In genomic region chr11:82832983-82833382, GRCh38 we compare ENCODE assay signal across 1 cellular context.
TF ChIP-seq lines count a peak whose summit lies in the region.

No MANE protein-coding gene starts in this region.

TF ChIP-seq in K562, 482 proteins besides CTCF, POLR2A, EP300 and RAD21 (continued from another document):
- peak in 1 of 2 experiments; percentile 74; a peak in 2 of 4 replicates for TF ChIP-seq ZMIZ1 (IDR thresholded peaks at IDR 0.05; ENCODE audit: low read depth in 2 of 2, low read length in 2 of 2)
- no peak for TF ChIP-seq MLLT1 (IDR thresholded peaks at IDR 0.05)
- TF ChIP-seq MTA1 (IDR thresholded peaks at IDR 0.05; ENCODE audit: borderline replicate concordance): peak; percentile 59; the same call in 1 of the 2 replicates
- peak; percentile 76; the same call in 1 of the 2 replicates for TF ChIP-seq POLR2AphosphoS5 (IDR thresholded peaks at IDR 0.05; ENCODE audit: control insufficient read depth, insufficient read depth, low read depth, low read length)
- no peak for TF ChIP-seq BRD4 (IDR thresholded peaks at IDR 0.05)
- TF ChIP-seq TAL1 (IDR thresholded peaks at IDR 0.05): peak; percentile 93
- TF ChIP-seq NFE2 (IDR thresholded peaks at IDR 0.05; ENCODE audit: low read depth): peak; percentile 58; the same call in 1 of the 2 replicates
- peak; percentile 43 to 58; a peak in 2 of 4 replicates for TF ChIP-seq KDM1A (IDR thresholded peaks at IDR 0.05)
- peak; percentile 90 for TF ChIP-seq SMARCA4 (IDR thresholded peaks at IDR 0.05)
- peak; percentile 34; the same call in 1 of the 2 replicates for TF ChIP-seq CREM (IDR thresholded peaks at IDR 0.05; ENCODE audit: low read depth)
- TF ChIP-seq TBL1XR1 (IDR thresholded peaks at IDR 0.05; ENCODE audit: low read length in 2 of 2): peak in 1 of 2 experiments; percentile 26; a peak in 1 of 4 replicates
- TF ChIP-seq FOSL1 (tag; conservative IDR thresholded peaks at IDR 0.05): peak; percentile 74
- TF ChIP-seq ZNF766 (CRISPR knock-in tag; conservative IDR thresholded peaks at IDR 0.05): 0 out of 2 replicates have a peak, but pooled peaks have one; percentile 24
- peak in 1 of 2 experiments; percentile 27 for TF ChIP-seq NCOA2 (IDR thresholded peaks at IDR 0.05; ENCODE audit: partially characterized antibody in 2 of 2)
- TF ChIP-seq NFIC (IDR thresholded peaks at IDR 0.05): peak; percentile 66
- TF ChIP-seq GATA2 (CRISPR knock-in tag; IDR thresholded peaks at IDR 0.05): peak; percentile 89
- peak; percentile 96 for TF ChIP-seq TEAD4 (IDR thresholded peaks at IDR 0.05; ENCODE audit: low read length)
- no peak for TF ChIP-seq TEAD4 (CRISPR knock-in tag; IDR thresholded peaks at IDR 0.05; ENCODE audit: borderline replicate concordance)
- peak; percentile 39; the same call in 1 of the 2 replicates for TF ChIP-seq ADNP (tag; IDR thresholded peaks at IDR 0.05)
- TF ChIP-seq KHSRP (IDR thresholded peaks at IDR 0.05): peak; percentile 41; the same call in 1 of the 2 replicates
- peak; percentile 84 for TF ChIP-seq SMARCE1 (IDR thresholded peaks at IDR 0.05)
- TF ChIP-seq ZBED1 (IDR thresholded peaks at IDR 0.05): no peak
- TF ChIP-seq JUNB (CRISPR knock-in tag; conservative IDR thresholded peaks at IDR 0.05): no peak
- peak; percentile 84 for TF ChIP-seq NCOR1 (IDR thresholded peaks at IDR 0.05)
- peak; percentile 19; the same call in 1 of the 2 replicates for TF ChIP-seq PHB2 (IDR thresholded peaks at IDR 0.05; ENCODE audit: low read depth)
- peak; percentile 66; the same call in 1 of the 2 replicates for TF ChIP-seq SMARCC2 (IDR thresholded peaks at IDR 0.05; ENCODE audit: low read depth)
- TF ChIP-seq JUND (IDR thresholded peaks at IDR 0.05; ENCODE audit: borderline replicate concordance, low read depth, low read length): peak; percentile 41; the same call in 1 of the 2 replicates
- TF ChIP-seq JUND (tag; IDR thresholded peaks at IDR 0.05; ENCODE audit: borderline replicate concordance, low read depth, low read length): peak; percentile 27; the same call in 1 of the 3 replicates
- peak; percentile 71; the same call in 1 of the 2 replicates for TF ChIP-seq STAT5A (IDR thresholded peaks at IDR 0.05; ENCODE audit: borderline replicate concordance, low read length)
- peak; percentile 75 for TF ChIP-seq PKNOX1 (IDR thresholded peaks at IDR 0.05)
- 0 out of 2 replicates have a peak, but pooled peaks have one; percentile 37 for TF ChIP-seq MAFG (tag; conservative IDR thresholded peaks at IDR 0.05)
- TF ChIP-seq MEIS2 (IDR thresholded peaks at IDR 0.05; ENCODE audit: partially characterized antibody): peak; percentile 94
- TF ChIP-seq SOX6 (IDR thresholded peaks at IDR 0.05): peak; percentile 85
- TF ChIP-seq CC2D1A (IDR thresholded peaks at IDR 0.05): no peak
- peak; percentile 75; the same call in 1 of the 2 replicates for TF ChIP-seq PYGO2 (tag; IDR thresholded peaks at IDR 0.05)
- TF ChIP-seq TARDBP (IDR thresholded peaks at IDR 0.05): no peak
- TF ChIP-seq ELF4 (CRISPR knock-in tag; IDR thresholded peaks at IDR 0.05): 0 out of 2 replicates have a peak, but pooled peaks have one; percentile 31
- TF ChIP-seq MTA2 (IDR thresholded peaks at IDR 0.05; ENCODE audit: low read depth): peak; percentile 88
- TF ChIP-seq CGGBP1 (CRISPR knock-in tag; IDR thresholded peaks at IDR 0.05): no peak
- no peak for TF ChIP-seq TCF15 (CRISPR knock-in tag; IDR thresholded peaks at IDR 0.05)
- TF ChIP-seq ARID1B (IDR thresholded peaks at IDR 0.05): peak; percentile 95
- TF ChIP-seq HEY1 (CRISPR knock-in tag; IDR thresholded peaks at IDR 0.05; ENCODE audit: borderline replicate concordance): peak; percentile 80; the same call in 1 of the 2 replicates
- peak; percentile 89 for TF ChIP-seq PML (IDR thresholded peaks at IDR 0.05; ENCODE audit: low read length)
- TF ChIP-seq GABPA (tag; conservative IDR thresholded peaks at IDR 0.05; ENCODE audit: low read depth): no peak
- no peak for TF ChIP-seq CBX3 (IDR thresholded peaks at IDR 0.05; ENCODE audit: borderline replicate concordance in 1 of 2, low read length in 2 of 2)
- no peak for TF ChIP-seq KAT2B (IDR thresholded peaks at IDR 0.05; ENCODE audit: low read depth, low read length)
- TF ChIP-seq ZEB2 (IDR thresholded peaks at IDR 0.05): peak; percentile 93
- peak; percentile 66; the same call in 1 of the 2 replicates for TF ChIP-seq HDAC2 (IDR thresholded peaks at IDR 0.05)
- TF ChIP-seq CXXC5 (CRISPR knock-in tag; IDR thresholded peaks at IDR 0.05): peak; percentile 73
- TF ChIP-seq ZKSCAN8 (CRISPR knock-in tag; IDR thresholded peaks at IDR 0.05): peak; percentile 99
- no peak for TF ChIP-seq GMEB1 (CRISPR knock-in tag; IDR thresholded peaks at IDR 0.05)
- TF ChIP-seq UBTF (IDR thresholded peaks at IDR 0.05; ENCODE audit: borderline replicate concordance in 1 of 2, low read depth in 2 of 2, low read length in 2 of 2): no peak
- TF ChIP-seq ZNF197 (CRISPR knock-in tag; IDR thresholded peaks at IDR 0.05; ENCODE audit: low read depth): no peak
- TF ChIP-seq TRIM24 (IDR thresholded peaks at IDR 0.05): peak; percentile 75 to 88
- TF ChIP-seq TCF3 (CRISPR knock-in tag; IDR thresholded peaks at IDR 0.05): peak; percentile 90
- TF ChIP-seq ETV1 (tag; conservative IDR thresholded peaks at IDR 0.05; ENCODE audit: low read depth): no peak
- peak; percentile 94 for TF ChIP-seq CTBP1 (IDR thresholded peaks at IDR 0.05; ENCODE audit: borderline replicate concordance)
- TF ChIP-seq HDGF (IDR thresholded peaks at IDR 0.05): no peak
- no peak for TF ChIP-seq PBX2 (CRISPR knock-in tag; IDR thresholded peaks at IDR 0.05; ENCODE audit: low read depth)
- TF ChIP-seq PBX2 (tag; conservative IDR thresholded peaks at IDR 0.05; ENCODE audit: low read depth): peak; percentile 95
- 0 out of 2 replicates have a peak, but pooled peaks have one; percentile 43 for TF ChIP-seq HES1 (IDR thresholded peaks at IDR 0.05; ENCODE audit: low read depth)
- no peak for TF ChIP-seq ZNF764 (CRISPR knock-in tag; IDR thresholded peaks at IDR 0.05; ENCODE audit: low read depth)
- TF ChIP-seq KDM5B (IDR thresholded peaks at IDR 0.05; ENCODE audit: insufficient replicate concordance, low read depth, low read length): no peak
- no peak for TF ChIP-seq HNRNPK (IDR thresholded peaks at IDR 0.05; ENCODE audit: low read depth, low read length, poor library complexity, severe bottlenecking)
- peak; percentile 42 for TF ChIP-seq HMGN3 (IDR thresholded peaks at IDR 0.05; ENCODE audit: borderline replicate concordance, extremely low read depth, insufficient read length, low read depth, low read length)
TF ChIP-seq in K562: peak in this region for 54.
